Comparison of ENCODE assay signal across 18 cellular contexts in the genomic region with DNA sequence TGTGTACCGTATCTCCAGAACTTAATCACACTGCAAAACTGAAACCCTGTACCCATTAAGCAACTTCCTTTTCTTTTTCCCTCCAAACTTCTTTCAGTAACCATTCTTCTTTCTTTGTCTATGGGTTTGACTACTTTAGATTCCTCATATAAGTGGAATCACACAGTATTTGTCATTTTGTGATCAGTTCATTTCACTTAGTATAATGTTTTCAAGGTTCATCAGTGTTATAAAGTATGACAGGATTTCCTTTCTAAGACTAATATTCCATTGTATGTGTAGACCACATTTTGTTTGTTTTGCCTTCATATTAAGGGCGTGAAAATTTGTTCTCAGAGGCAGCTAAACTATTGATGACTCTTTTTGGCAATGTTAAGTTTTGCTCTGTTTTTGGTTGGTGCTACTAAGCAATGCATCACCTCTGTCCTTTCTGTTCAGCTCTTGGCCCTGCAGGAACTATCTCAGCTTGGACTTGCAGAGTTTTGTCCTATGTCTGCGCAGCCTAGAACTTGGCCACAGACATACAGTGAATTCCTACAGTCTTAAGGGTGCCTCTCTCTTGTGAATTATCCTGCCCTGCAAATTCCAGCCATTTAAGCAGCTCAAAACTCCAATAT. TPM values are rescaled to one million over a fixed set of nuclear protein-coding genes. Genes with fewer than 3 reads are reported as not detected.
DNase-seq lines count a peak whose midpoint lies in the region; ATAC-seq and TF ChIP-seq lines count a peak whose summit lies in the region.
"Had no signal": no experiment of that assay in that cellular context is flagged by ENCODE, and none has a peak within 500 bp of the region (broad histone marks: within the 10 kb centered on the region; RNA-seq: fewer than 3 reads in every experiment).

No MANE protein-coding gene starts in this region.

- no peaks in the 10 kb centered on the region for H3K36me3 ChIP-seq in gastroesophageal sphincter
- H3K36me3 ChIP-seq: uterus had no signal

- intact Hi-C loops in activated T-helper 1 cell treated with anti-CD3 and anti-CD28 coated beads, Interleukin-12 subunit alpha, Interleukin-12 subunit beta, Interleukin-2, Interleukin-4 antibody, amounts not matched to agents 30 ng/mL and 10 ng/mL and 1 ng/mL, durations not matched to agents 14 hours and 24 hours and 36 hours (cut with micrococcal nuclease) = loop anchor here (1.0 to 2.0 kb wide), 3 partner anchors 9 to 38 kb away; no protein-coding TSS in a partner anchor
- intact Hi-C loops in natural killer cell (cut with micrococcal nuclease) = loop anchor here (2.0 kb wide), 4 partner anchors 23 to 51 kb away; no protein-coding TSS in a partner anchor

- no peak for DNase-seq in activated CD8-positive, alpha-beta memory T cell treated with anti-CD3 and anti-CD28 coated beads, Interleukin-2, amount 10 ng/mL, durations not matched to agents 7 days and 5 days
- DNase-seq in activated CD8-positive, alpha-beta memory T cell treated with anti-CD3 and anti-CD28 coated beads for 24 hours = no peak
- no peak for DNase-seq in activated T-helper 1 cell treated with anti-CD3 and anti-CD28 coated beads, Interleukin-12 subunit alpha, Interleukin-12 subunit beta, Interleukin-2, Interleukin-4 antibody, amounts not matched to agents 30 ng/mL and 10 ng/mL and 1 ng/mL, durations not matched to agents 14 hours and 24 hours and 36 hours (ENCODE audit: low spot score)
- DNase-seq in natural killer cell (no peak), NCI-H345 treated with DMSO at 0.1 percent for 48 hours (lab: John Stamatoyannopoulos, UW; ENCODE audit: unreplicated experiment) (no peak), HFFc6 (no peak)
- DNase-seq: ACHN, activated gamma-delta T cell, erythroblast, left ventricle myocardium superior, NCI-H1694, NCI-H446, right cardiac atrium, SHP77, uterus had no signal

- no peaks in the 10 kb centered on the region for H3K27me3 Mint-ChIP-seq in activated CD8-positive, alpha-beta memory T cell treated with anti-CD3 and anti-CD28 coated beads, Interleukin-2, amount 10 ng/mL, durations not matched to agents 7 days and 5 days
- no peaks in the 10 kb centered on the region for H3K27me3 Mint-ChIP-seq in activated T-helper 1 cell treated with anti-CD3 and anti-CD28 coated beads, Interleukin-12 subunit alpha, Interleukin-12 subunit beta, Interleukin-2, Interleukin-4 antibody, amounts not matched to agents 30 ng/mL and 10 ng/mL and 1 ng/mL, durations not matched to agents 14 hours and 24 hours and 36 hours (ENCODE audit: insufficient read depth)
- H3K27me3 Mint-ChIP-seq in natural killer cell (ENCODE audit: low read depth in 2 of 2) (no peaks in the 10 kb centered on the region), HFFc6 (ENCODE audit: insufficient read depth) (peaks cover 2% of the 10 kb centered on the region; the same call in 1 of the 2 replicates)

- CTCF ChIA-PET in activated CD8-positive, alpha-beta memory T cell treated with anti-CD3 and anti-CD28 coated beads, Interleukin-2, amount 10 ng/mL, durations not matched to agents 7 days and 5 days (lab: Charles Lee) = interaction anchor here (1.2 to 1.4 kb wide), 2 partner anchors 38 to 62 kb away, joined by 3 to 8 read pairs; a partner anchor contains a TSS

- ATAC-seq in activated CD8-positive, alpha-beta memory T cell treated with anti-CD3 and anti-CD28 coated beads, Interleukin-2, amount 10 ng/mL, durations not matched to agents 7 days and 5 days = peak; percentile 24
- ATAC-seq in HG02610 (IDR thresholded peaks at IDR 0.05; ENCODE audit: unreplicated experiment) (peak; percentile 40), natural killer cell (peak; percentile 23 to 43 (median 32)), gastroesophageal sphincter (no peak)
- ATAC-seq: left ventricle myocardium superior, right cardiac atrium had no signal

- no peaks in the 10 kb centered on the region for H3K36me3 Mint-ChIP-seq in activated CD8-positive, alpha-beta memory T cell treated with anti-CD3 and anti-CD28 coated beads, Interleukin-2, amount 10 ng/mL, durations not matched to agents 7 days and 5 days
- no peaks in the 10 kb centered on the region for H3K36me3 Mint-ChIP-seq in activated T-helper 1 cell treated with anti-CD3 and anti-CD28 coated beads, Interleukin-12 subunit alpha, Interleukin-12 subunit beta, Interleukin-2, Interleukin-4 antibody, amounts not matched to agents 30 ng/mL and 10 ng/mL and 1 ng/mL, durations not matched to agents 14 hours and 24 hours and 36 hours (ENCODE audit: low read depth)
- no peaks in the 10 kb centered on the region for H3K36me3 Mint-ChIP-seq in natural killer cell
- no peaks in the 10 kb centered on the region for H3K36me3 Mint-ChIP-seq in HFFc6 (ENCODE audit: low read depth)

- no peaks in the 10 kb centered on the region for H3K4me1 ChIP-seq in gastroesophageal sphincter
- H3K4me1 ChIP-seq: uterus had no signal

- no peak overlapping the region for H3K4me3 Mint-ChIP-seq in activated CD8-positive, alpha-beta memory T cell treated with anti-CD3 and anti-CD28 coated beads, Interleukin-2, amount 10 ng/mL, durations not matched to agents 7 days and 5 days
- no peak overlapping the region for H3K4me3 Mint-ChIP-seq in activated T-helper 1 cell treated with anti-CD3 and anti-CD28 coated beads, Interleukin-12 subunit alpha, Interleukin-12 subunit beta, Interleukin-2, Interleukin-4 antibody, amounts not matched to agents 30 ng/mL and 10 ng/mL and 1 ng/mL, durations not matched to agents 14 hours and 24 hours and 36 hours
- H3K4me3 Mint-ChIP-seq in natural killer cell (peak overlapping the region; percentile 49), HFFc6 (no peak overlapping the region)

- TF ChIP-seq POLR2A in gastroesophageal sphincter (IDR thresholded peaks at IDR 0.05) = no peak

- no peaks in the 10 kb centered on the region for H3K9me3 ChIP-seq in gastroesophageal sphincter
- H3K9me3 ChIP-seq: uterus had no signal

- H3K4me3 ChIP-seq in gastroesophageal sphincter = no peak overlapping the region
- H3K4me3 ChIP-seq: coronary artery, uterus had no signal

- H3K9me3 Mint-ChIP-seq in activated CD8-positive, alpha-beta memory T cell treated with anti-CD3 and anti-CD28 coated beads, Interleukin-2, amount 10 ng/mL, durations not matched to agents 7 days and 5 days (ENCODE audit: low read depth) = no peaks in the 10 kb centered on the region
- H3K9me3 Mint-ChIP-seq in activated T-helper 1 cell treated with anti-CD3 and anti-CD28 coated beads, Interleukin-12 subunit alpha, Interleukin-12 subunit beta, Interleukin-2, Interleukin-4 antibody, amounts not matched to agents 30 ng/mL and 10 ng/mL and 1 ng/mL, durations not matched to agents 14 hours and 24 hours and 36 hours = no peaks in the 10 kb centered on the region
- H3K9me3 Mint-ChIP-seq in natural killer cell (no peaks in the 10 kb centered on the region), HFFc6 (no peaks in the 10 kb centered on the region)

- peak overlapping the region; percentile 69 for H3K27ac Mint-ChIP-seq in activated CD8-positive, alpha-beta memory T cell treated with anti-CD3 and anti-CD28 coated beads, Interleukin-2, amount 10 ng/mL, durations not matched to agents 7 days and 5 days
- H3K27ac Mint-ChIP-seq in activated T-helper 1 cell treated with anti-CD3 and anti-CD28 coated beads, Interleukin-12 subunit alpha, Interleukin-12 subunit beta, Interleukin-2, Interleukin-4 antibody, amounts not matched to agents 30 ng/mL and 10 ng/mL and 1 ng/mL, durations not matched to agents 14 hours and 24 hours and 36 hours = peak overlapping the region; percentile 33
- H3K27ac Mint-ChIP-seq in natural killer cell (peak overlapping the region; percentile 90 to 96), HFFc6 (no peak overlapping the region)

- no peaks in the 10 kb centered on the region for H3K27me3 ChIP-seq in gastroesophageal sphincter
- H3K27me3 ChIP-seq: uterus had no signal

- no peak for TF ChIP-seq EP300 in gastroesophageal sphincter (IDR thresholded peaks at IDR 0.05)

- 78 to 81% methylated on average over 3 of the region's 3 CpGs for WGBS in gastroesophageal sphincter (ENCODE audit: low coverage in 1 of 2), 2 donors

- no peak overlapping the region for H3K27ac ChIP-seq in gastroesophageal sphincter
- H3K27ac ChIP-seq: coronary artery, uterus had no signal

- TF ChIP-seq CTCF in natural killer cell (IDR thresholded peaks at IDR 0.05) (no peak), gastroesophageal sphincter (IDR thresholded peaks at IDR 0.05) (no peak), HFFc6 (IDR thresholded peaks at IDR 0.05) (no peak)

- H3K4me1 Mint-ChIP-seq in activated CD8-positive, alpha-beta memory T cell treated with anti-CD3 and anti-CD28 coated beads, Interleukin-2, amount 10 ng/mL, durations not matched to agents 7 days and 5 days = peaks cover 27% of the 10 kb centered on the region
- H3K4me1 Mint-ChIP-seq in activated T-helper 1 cell treated with anti-CD3 and anti-CD28 coated beads, Interleukin-12 subunit alpha, Interleukin-12 subunit beta, Interleukin-2, Interleukin-4 antibody, amounts not matched to agents 30 ng/mL and 10 ng/mL and 1 ng/mL, durations not matched to agents 14 hours and 24 hours and 36 hours (ENCODE audit: low read depth) = peaks cover 39% of the 10 kb centered on the region
- peaks cover 67 to 69% of the 10 kb centered on the region in 2 donors for H3K4me1 Mint-ChIP-seq in natural killer cell
- no peaks in the 10 kb centered on the region for H3K4me1 Mint-ChIP-seq in HFFc6 (ENCODE audit: low read depth)

RNA-seq across cellular contexts. Expression of a gene that starts 1.6 kb away (rescaled TPM):
- 1 to 10 TPM; 4.3 to 5.6 TPM for total RNA-seq in activated CD8-positive, alpha-beta memory T cell treated with anti-CD3 and anti-CD28 coated beads, Interleukin-2, amount 10 ng/mL, durations not matched to agents 7 days and 5 days
- total RNA-seq in activated T-helper 1 cell treated with anti-CD3 and anti-CD28 coated beads, Interleukin-12 subunit alpha, Interleukin-12 subunit beta, Interleukin-2, Interleukin-4 antibody, amounts not matched to agents 30 ng/mL and 10 ng/mL and 1 ng/mL, durations not matched to agents 14 hours and 24 hours and 36 hours = 0.69 and 1.4 TPM in 2 replicates
- 100 to 1,000 TPM in 1 of 3 donors, 10 to 100 TPM in 2; 76.3 to 165 (median 86.2) TPM for total RNA-seq in natural killer cell
- total RNA-seq in gastroesophageal sphincter = 1 to 10 TPM in 2 of 4 donors, under 1 TPM in 1, not detected in 1; 0.45 to 5.7 (median 1.6) TPM
- total RNA-seq in HFFc6 (2021; fragmentation: NEBNext Ultra II Directional; extraction: Animal tissue kit (Norgen Biotek cat#: 25700)) = under 1 TPM in 2 of 6 experiments, not detected in 4; 0.25 to 0.26 TPM

RNA-seq across cellular contexts. Expression of a gene that starts 38.3 kb away (rescaled TPM):
- total RNA-seq in activated CD8-positive, alpha-beta memory T cell treated with anti-CD3 and anti-CD28 coated beads, Interleukin-2, amount 10 ng/mL, durations not matched to agents 7 days and 5 days = 100 to 1,000 TPM; 182 to 206 TPM
- 179 and 192 TPM in 2 replicates for total RNA-seq in activated T-helper 1 cell treated with anti-CD3 and anti-CD28 coated beads, Interleukin-12 subunit alpha, Interleukin-12 subunit beta, Interleukin-2, Interleukin-4 antibody, amounts not matched to agents 30 ng/mL and 10 ng/mL and 1 ng/mL, durations not matched to agents 14 hours and 24 hours and 36 hours
- total RNA-seq in natural killer cell (100 to 1,000 TPM; 245 to 270 (median 255) TPM), gastroesophageal sphincter (100 to 1,000 TPM in 1 of 4 donors, 10 to 100 TPM in 3; 79.5 to 105 (median 90.2) TPM)
- 100 to 1,000 TPM; 138 to 160 (median 151) TPM for total RNA-seq in HFFc6 (2021; fragmentation: NEBNext Ultra II Directional; extraction: Animal tissue kit (Norgen Biotek cat#: 25700))

Comparison
In these comparisons a context has a peak if more than half of its experiments do, and no peak if none do; other contexts are left out.
1. RNA of a gene that starts 1.6 kb away (total RNA-seq): 76.3 to 165 TPM in natural killer cell; 4.3 to 5.6 TPM in activated CD8-positive, alpha-beta memory T cell treated with anti-CD3 and anti-CD28 coated beads, Interleukin-2, amount 10 ng/mL, durations not matched to agents 7 days and 5 days, 0.45 to 5.7 TPM in gastroesophageal sphincter, 0.69 to 1.4 TPM in activated T-helper 1 cell treated with anti-CD3 and anti-CD28 coated beads, Interleukin-12 subunit alpha, Interleukin-12 subunit beta, Interleukin-2, Interleukin-4 antibody, amounts not matched to agents 30 ng/mL and 10 ng/mL and 1 ng/mL, durations not matched to agents 14 hours and 24 hours and 36 hours and 0.25 to 0.26 TPM in HFFc6; every median in the first group is over 10 times any median in the second.